Comparison of ENCODE assay signal across 15 cellular contexts in genomic region chr17:79457889-79458288, GRCh38.
DNase-seq lines count a peak whose midpoint lies in the region; ATAC-seq, FAIRE-seq and TF ChIP-seq lines count a peak whose summit lies in the region.
"Had no signal": no experiment of that assay in that cellular context is flagged by ENCODE, and none has a peak within 500 bp of the region (broad histone marks: within the 10 kb centered on the region; RNA-seq: fewer than 3 reads in every experiment).

No MANE protein-coding gene starts in this region.

- H3K27me3 Mint-ChIP-seq in glutamatergic neuron (ENCODE audit: unreplicated experiment), result peaks cover 32% of the 10 kb centered on the region

- peak overlapping the region; percentile 84 for H3K18ac ChIP-seq in neuronal stem cell (ENCODE audit: low read length)

- H4K8ac ChIP-seq in neuronal stem cell (ENCODE audit: low read depth, low read length), result no peak overlapping the region

- peak overlapping the region; percentile 36 to 62; a peak in 2 of 6 replicates for H3K27ac ChIP-seq in A549
- peak overlapping the region; percentile 7 for H3K27ac ChIP-seq in angular gyrus (ENCODE audit: low read depth, low read length)
- H3K27ac ChIP-seq in neuronal stem cell (replicated peaks; ENCODE audit: low read length), result no peak overlapping the region
- H3K27ac ChIP-seq in WERI-Rb-1, result no peak overlapping the region
- H3K27ac ChIP-seq: 22Rv1, HL-60 had no signal

- no peak for TF ChIP-seq RAD21 in A549 (conservative IDR thresholded peaks at IDR 0.05 in 1 of 2, IDR thresholded peaks at IDR 0.05 in 1 of 2)

- peaks cover 28% of the 10 kb centered on the region for H3K4me1 ChIP-seq in A549
- no peaks in the 10 kb centered on the region for H3K4me1 ChIP-seq in neuronal stem cell (ENCODE audit: control insufficient read depth in 2 of 2, insufficient read depth in 1 of 2, low read depth in 1 of 2, low read length in 2 of 2)
- H3K4me1 ChIP-seq: HAP-1 had no signal

- H3K9me3 ChIP-seq in A549, result no peaks in the 10 kb centered on the region
- H3K9me3 ChIP-seq in neuronal stem cell (replicated peaks in 1 of 2; ENCODE audit: control insufficient read depth in 2 of 2, insufficient read depth in 1 of 2, low read depth in 1 of 2, low read length in 2 of 2), result no peaks in the 10 kb centered on the region
- H3K9me3 ChIP-seq in WERI-Rb-1 (ENCODE audit: severe bottlenecking), result no peaks in the 10 kb centered on the region
- H3K9me3 ChIP-seq: HAP-1 had no signal

- no peak overlapping the region for H3K4me3 ChIP-seq in A549
- no peak overlapping the region for H3K4me3 ChIP-seq in neuronal stem cell (ENCODE audit: low read length in 2 of 2)
- H3K4me3 ChIP-seq in WERI-Rb-1 (ENCODE audit: low read depth, low read length), result no peak overlapping the region
- H3K4me3 ChIP-seq: HAP-1 had no signal

- peaks cover 47% of the 10 kb centered on the region for H3K9me3 Mint-ChIP-seq in glutamatergic neuron (ENCODE audit: unreplicated experiment)

- peak overlapping the region; percentile 46 for H3K27ac Mint-ChIP-seq in glutamatergic neuron (ENCODE audit: unreplicated experiment)
- H3K27ac Mint-ChIP-seq: CD4-positive, CD25-positive, alpha-beta regulatory T cell; CD8-positive, alpha-beta memory T cell had no signal

- H2AK5ac ChIP-seq in neuronal stem cell (ENCODE audit: low read depth, low read length), result peak overlapping the region; percentile 60

- ATAC-seq in A549 (no peak), GM21367 (IDR thresholded peaks at IDR 0.05; ENCODE audit: unreplicated experiment) (no peak)

- H2BK12ac ChIP-seq in neuronal stem cell (ENCODE audit: low read length), result no peak overlapping the region

- no peak overlapping the region for H3K14ac ChIP-seq in neuronal stem cell (ENCODE audit: low read length)

- no peak overlapping the region for H3K9ac ChIP-seq in neuronal stem cell (ENCODE audit: low read depth, low read length, poor library complexity)

- TF ChIP-seq EP300 in A549 (IDR thresholded peaks at IDR 0.05), result no peak

- no peak for TF ChIP-seq CTCF in A549 (IDR thresholded peaks at IDR 0.05)
- no peak for TF ChIP-seq CTCF in glutamatergic neuron (IDR thresholded peaks at IDR 0.05; ENCODE audit: partially characterized antibody, unreplicated experiment)
- no peak for TF ChIP-seq CTCF in WERI-Rb-1 (IDR thresholded peaks at IDR 0.05; ENCODE audit: low read depth, low read length)

- peaks cover 0 to 3% (median 0%) of the 10 kb centered on the region in 3 experiments for H3K27me3 ChIP-seq in neuronal stem cell (ENCODE audit: control insufficient read depth in 3 of 3, insufficient read depth in 3 of 3, low read depth in 1 of 3, low read length in 3 of 3)
- H3K27me3 ChIP-seq in WERI-Rb-1 (ENCODE audit: insufficient read depth, low read depth, severe bottlenecking), result no peaks in the 10 kb centered on the region

- peaks cover 52% of the 10 kb centered on the region for H3K4me1 Mint-ChIP-seq in glutamatergic neuron (ENCODE audit: low read depth, unreplicated experiment)
- H3K4me1 Mint-ChIP-seq: CD4-positive, CD25-positive, alpha-beta regulatory T cell; CD8-positive, alpha-beta memory T cell had no signal

- H3K4me2 ChIP-seq in A549, result no peak overlapping the region
- H3K4me2 ChIP-seq in neuronal stem cell (ENCODE audit: insufficient read depth, low read length, poor library complexity, severe bottlenecking), result no peak overlapping the region

- CTCF ChIA-PET in A549 (lab: Yijun Ruan, JAX), result interaction anchor here (1.0 to 1.4 kb wide), 3 partner anchors 9 to 154 kb away, joined by 3 to 5 read pairs (median 3); no protein-coding TSS in a partner anchor

- POLR2A ChIA-PET in A549 (lab: Yijun Ruan, JAX), result no interaction called here

- H2BK15ac ChIP-seq in neuronal stem cell (ENCODE audit: low read length), result no peak overlapping the region

- TF ChIP-seq POLR2A in A549 (IDR thresholded peaks at IDR 0.05; ENCODE audit: low read length), result no peak

- H3K23ac ChIP-seq in neuronal stem cell (ENCODE audit: low read depth, low read length, poor library complexity), result peak overlapping the region; percentile 27

- H2AFZ ChIP-seq in neuronal stem cell (ENCODE audit: low read length), result no peak overlapping the region

- H3K4ac ChIP-seq in neuronal stem cell (ENCODE audit: low read length), result no peak overlapping the region

- no peak for FAIRE-seq in A549 (lab: Jason Lieb, UNC)

- H2BK120ac ChIP-seq in neuronal stem cell (ENCODE audit: low read depth, low read length), result no peak overlapping the region

- no peak overlapping the region for H3K4me3 Mint-ChIP-seq in glutamatergic neuron (ENCODE audit: unreplicated experiment)
- H3K4me3 Mint-ChIP-seq: CD4-positive, CD25-positive, alpha-beta regulatory T cell; CD8-positive, alpha-beta memory T cell had no signal

- H3K79me1 ChIP-seq in neuronal stem cell (ENCODE audit: low read depth, low read length), result peaks cover 2% of the 10 kb centered on the region

- H3K36me3 Mint-ChIP-seq in glutamatergic neuron (ENCODE audit: unreplicated experiment), result peaks cover 20% of the 10 kb centered on the region
- H3K36me3 Mint-ChIP-seq: CD4-positive, CD25-positive, alpha-beta regulatory T cell; CD8-positive, alpha-beta memory T cell had no signal

- WGBS in A549 (ENCODE audit: missing lambda C conversion rate), result 87% methylated on average over 12 of the region's 12 CpGs
- no CpG with 5 or more reads among the region's 12 CpGs for WGBS in neuronal stem cell (ENCODE audit: extremely low coverage in 2 of 2, insufficient read length in 2 of 2, insufficient replicate concordance in 1 of 2), 2 donors

- H4K91ac ChIP-seq in neuronal stem cell (ENCODE audit: low read depth, low read length, poor library complexity), result no peak overlapping the region

- no peak overlapping the region for H2BK5ac ChIP-seq in neuronal stem cell (ENCODE audit: low read length)

- H3K36me3 ChIP-seq in neuronal stem cell (replicated peaks in 1 of 2; ENCODE audit: control insufficient read depth in 2 of 2, insufficient read depth in 2 of 2, low read length in 2 of 2) (no peaks in the 10 kb centered on the region), WERI-Rb-1 (no peaks in the 10 kb centered on the region; the same call in none of the 2 replicates)
- H3K36me3 ChIP-seq: HAP-1 had no signal

- no peak for DNase-seq in A549 (ENCODE audit: low read depth in 1 of 2, low spot score in 1 of 2)
- no peak for DNase-seq in glutamatergic neuron
- no peak for DNase-seq in neuronal stem cell (ENCODE audit: low spot score)
- DNase-seq in WERI-Rb-1, result no peak
- no peak for DNase-seq in stimulated activated CD4-positive, alpha-beta T cell treated with anti-CD3 and anti-CD28 coated beads, Interleukin-15, amount 100 ng/mL, for 24 hours
- DNase-seq: CD4-positive, CD25-positive, alpha-beta regulatory T cell; CD8-positive, alpha-beta memory T cell; COR-L47; DMS 273 treated with DMSO at 0.1 percent for 48 hours; GF-D8 had no signal

TF ChIP-seq in A549, 52 proteins besides CTCF, POLR2A, EP300 and RAD21:
- TF ChIP-seq USF2 (IDR thresholded peaks at IDR 0.05), result no peak
- no peak for TF ChIP-seq RCOR1 (IDR thresholded peaks at IDR 0.05; ENCODE audit: low read depth, low read length)
- no peak for TF ChIP-seq ZC3H11A (IDR thresholded peaks at IDR 0.05)
- TF ChIP-seq TFCP2L1 (CRISPR knock-in tag; IDR thresholded peaks at IDR 0.05), result no peak
- TF ChIP-seq CBX8 (IDR thresholded peaks at IDR 0.05), result no peak
- no peak for TF ChIP-seq ATOH8 (CRISPR knock-in tag; IDR thresholded peaks at IDR 0.05; ENCODE audit: low read depth)
- TF ChIP-seq HDAC2 (IDR thresholded peaks at IDR 0.05), result no peak
- TF ChIP-seq EHF (CRISPR knock-in tag; IDR thresholded peaks at IDR 0.05), result no peak
- TF ChIP-seq FOSB (CRISPR knock-in tag; IDR thresholded peaks at IDR 0.05), result no peak
- TF ChIP-seq SMC3 (IDR thresholded peaks at IDR 0.05), result no peak
- TF ChIP-seq SREBF2 (IDR thresholded peaks at IDR 0.05), result no peak
TF ChIP-seq in A549: peak in this region for 0.

Comparison
In these comparisons a context has a peak if more than half of its experiments do, and no peak if none do; other contexts are left out.
1. H3K27ac ChIP-seq: peak in A549 (2 of 2) and angular gyrus (single experiment); none in neuronal stem cell (single experiment) and WERI-Rb-1 (single experiment).